1 cellular context compared by ENCODE assay signal in genomic region chr1:192700834-192701271, GRCh38.
TF ChIP-seq lines count a peak whose summit lies in the region.

No MANE protein-coding gene starts in this region.

TF ChIP-seq in HepG2, 621 proteins besides CTCF, POLR2A, EP300 and RAD21 (continued from another document and continues in another):
- no peak for TF ChIP-seq GRHL1 (CRISPR knock-in tag; conservative IDR thresholded peaks at IDR 0.05)
- TF ChIP-seq STAG1 (CRISPR knock-in tag; IDR thresholded peaks at IDR 0.05) = no peak
- TF ChIP-seq CBX1 (IDR thresholded peaks at IDR 0.05; ENCODE audit: low read depth) = no peak
- TF ChIP-seq ZFP37 (CRISPR knock-in tag; IDR thresholded peaks at IDR 0.05; ENCODE audit: borderline replicate concordance) = no peak
- TF ChIP-seq CREM (IDR thresholded peaks at IDR 0.05) = 0 out of 2 replicates have a peak, but pooled peaks have one; percentile 19
- TF ChIP-seq CREM (CRISPR knock-in tag; IDR thresholded peaks at IDR 0.05) = no peak
- TF ChIP-seq JUND (CRISPR knock-in tag; IDR thresholded peaks at IDR 0.05) = peak; percentile 83
- TF ChIP-seq ISL2 (CRISPR knock-in tag; IDR thresholded peaks at IDR 0.05) = no peak
- no peak for TF ChIP-seq DNMT3B (CRISPR knock-in tag; conservative IDR thresholded peaks at IDR 0.05)
- no peak for TF ChIP-seq HOXA9 (CRISPR knock-in tag; IDR thresholded peaks at IDR 0.05; ENCODE audit: borderline replicate concordance)
- no peak for TF ChIP-seq RAD51 (IDR thresholded peaks at IDR 0.05; ENCODE audit: borderline replicate concordance)
- TF ChIP-seq TFAP4 (IDR thresholded peaks at IDR 0.05; ENCODE audit: borderline replicate concordance, low read depth) = peak; percentile 80; the same call in 1 of the 2 replicates
- no peak for TF ChIP-seq TCF7L2 (IDR thresholded peaks at IDR 0.05; ENCODE audit: low read depth, low read length)
- TF ChIP-seq ZSCAN22 (CRISPR knock-in tag; IDR thresholded peaks at IDR 0.05) = no peak
- TF ChIP-seq MYNN (CRISPR knock-in tag; IDR thresholded peaks at IDR 0.05; ENCODE audit: low read depth) = no peak
- no peak for TF ChIP-seq ZNF3 (CRISPR knock-in tag; IDR thresholded peaks at IDR 0.05)
- TF ChIP-seq ZKSCAN8 (CRISPR knock-in tag; IDR thresholded peaks at IDR 0.05; ENCODE audit: borderline replicate concordance) = 0 out of 2 replicates have a peak, but pooled peaks have one; percentile 28
- TF ChIP-seq ZBTB20 (CRISPR knock-in tag; IDR thresholded peaks at IDR 0.05; ENCODE audit: borderline replicate concordance, low read depth) = 0 out of 2 replicates have a peak, but pooled peaks have one; percentile 56
- no peak for TF ChIP-seq ZNF350 (CRISPR knock-in tag; IDR thresholded peaks at IDR 0.05; ENCODE audit: borderline replicate concordance, low read depth)
- no peak for TF ChIP-seq ZFP90 (CRISPR knock-in tag; IDR thresholded peaks at IDR 0.05; ENCODE audit: borderline replicate concordance)
- no peak for TF ChIP-seq ZNF619 (CRISPR knock-in tag; IDR thresholded peaks at IDR 0.05)
- TF ChIP-seq ZBTB40 (IDR thresholded peaks at IDR 0.05) = no peak
- TF ChIP-seq ZBTB40 (CRISPR knock-in tag; IDR thresholded peaks at IDR 0.05) = no peak
- TF ChIP-seq ATF6 (CRISPR knock-in tag; conservative IDR thresholded peaks at IDR 0.05) = no peak
- TF ChIP-seq ZNF709 (CRISPR knock-in tag; IDR thresholded peaks at IDR 0.05) = no peak
- peak; percentile 42 for TF ChIP-seq ELF3 (CRISPR knock-in tag; IDR thresholded peaks at IDR 0.05)
- TF ChIP-seq TOE1 (CRISPR knock-in tag; IDR thresholded peaks at IDR 0.05) = 0 out of 2 replicates have a peak, but pooled peaks have one; percentile 23
- TF ChIP-seq ZNF607 (CRISPR knock-in tag; IDR thresholded peaks at IDR 0.05; ENCODE audit: borderline replicate concordance) = no peak
- no peak for TF ChIP-seq RFXANK (CRISPR knock-in tag; IDR thresholded peaks at IDR 0.05)
- no peak for TF ChIP-seq ZNF839 (CRISPR knock-in tag; IDR thresholded peaks at IDR 0.05; ENCODE audit: borderline replicate concordance)
- TF ChIP-seq ATF1 (CRISPR knock-in tag; IDR thresholded peaks at IDR 0.05) = no peak
- TF ChIP-seq NFIB (CRISPR knock-in tag; IDR thresholded peaks at IDR 0.05; ENCODE audit: borderline replicate concordance) = no peak
- TF ChIP-seq MATR3 (CRISPR knock-in tag; IDR thresholded peaks at IDR 0.05) = no peak
- no peak for TF ChIP-seq YEATS4 (CRISPR knock-in tag; IDR thresholded peaks at IDR 0.05; ENCODE audit: borderline replicate concordance)
- no peak for TF ChIP-seq ATF7 (IDR thresholded peaks at IDR 0.05)
- TF ChIP-seq ATF7 (CRISPR knock-in tag; IDR thresholded peaks at IDR 0.05) = no peak
- no peak for TF ChIP-seq ZNF549 (CRISPR knock-in tag; IDR thresholded peaks at IDR 0.05)
- TF ChIP-seq PCBP1 (IDR thresholded peaks at IDR 0.05; ENCODE audit: borderline replicate concordance, low read depth, low read length) = no peak
- peak; percentile 55 for TF ChIP-seq SAP130 (CRISPR knock-in tag; IDR thresholded peaks at IDR 0.05; ENCODE audit: low read depth)
- no peak for TF ChIP-seq ZNF800 (CRISPR knock-in tag; IDR thresholded peaks at IDR 0.05)
- TF ChIP-seq TCF12 (IDR thresholded peaks at IDR 0.05) = no peak
- TF ChIP-seq TCF12 (CRISPR knock-in tag; IDR thresholded peaks at IDR 0.05) = no peak
- TF ChIP-seq ATRX (CRISPR knock-in tag; IDR thresholded peaks at IDR 0.05; ENCODE audit: borderline replicate concordance) = no peak
- no peak for TF ChIP-seq ZBTB38 (CRISPR knock-in tag; IDR thresholded peaks at IDR 0.05)
- no peak for TF ChIP-seq DNMT1 (CRISPR knock-in tag; IDR thresholded peaks at IDR 0.05)
- no peak for TF ChIP-seq SRY (CRISPR knock-in tag; IDR thresholded peaks at IDR 0.05)
- TF ChIP-seq SALL1 (CRISPR knock-in tag; IDR thresholded peaks at IDR 0.05) = peak; percentile 38; the same call in 1 of the 2 replicates
- no peak for TF ChIP-seq ZNF652 (CRISPR knock-in tag; IDR thresholded peaks at IDR 0.05; ENCODE audit: borderline replicate concordance, low read depth)
- TF ChIP-seq FOXP1 (IDR thresholded peaks at IDR 0.05) = no peak
- TF ChIP-seq FOXP1 (CRISPR knock-in tag; IDR thresholded peaks at IDR 0.05) = peak; percentile 40; the same call in 1 of the 2 replicates
- no peak for TF ChIP-seq ZNF572 (CRISPR knock-in tag; IDR thresholded peaks at IDR 0.05)
- TF ChIP-seq CEBPG (CRISPR knock-in tag; IDR thresholded peaks at IDR 0.05) = peak; percentile 57
- TF ChIP-seq ZNF10 (CRISPR knock-in tag; IDR thresholded peaks at IDR 0.05; ENCODE audit: borderline replicate concordance, low read depth) = no peak
- TF ChIP-seq KDM1A (CRISPR knock-in tag; IDR thresholded peaks at IDR 0.05) = no peak
- peak; percentile 41 for TF ChIP-seq PHF5A (CRISPR knock-in tag; IDR thresholded peaks at IDR 0.05; ENCODE audit: low read depth, unreplicated experiment)
- no peak for TF ChIP-seq JDP2 (CRISPR knock-in tag; IDR thresholded peaks at IDR 0.05; ENCODE audit: borderline replicate concordance)
- TF ChIP-seq ZNF510 (CRISPR knock-in tag; IDR thresholded peaks at IDR 0.05; ENCODE audit: low read depth) = no peak
- no peak for TF ChIP-seq THRA (CRISPR knock-in tag; IDR thresholded peaks at IDR 0.05; ENCODE audit: borderline replicate concordance)
- TF ChIP-seq BCL6 (CRISPR knock-in tag; IDR thresholded peaks at IDR 0.05) = peak; percentile 39; the same call in 1 of the 2 replicates
